14 cellular contexts compared by ENCODE assay signal in the genomic region with DNA sequence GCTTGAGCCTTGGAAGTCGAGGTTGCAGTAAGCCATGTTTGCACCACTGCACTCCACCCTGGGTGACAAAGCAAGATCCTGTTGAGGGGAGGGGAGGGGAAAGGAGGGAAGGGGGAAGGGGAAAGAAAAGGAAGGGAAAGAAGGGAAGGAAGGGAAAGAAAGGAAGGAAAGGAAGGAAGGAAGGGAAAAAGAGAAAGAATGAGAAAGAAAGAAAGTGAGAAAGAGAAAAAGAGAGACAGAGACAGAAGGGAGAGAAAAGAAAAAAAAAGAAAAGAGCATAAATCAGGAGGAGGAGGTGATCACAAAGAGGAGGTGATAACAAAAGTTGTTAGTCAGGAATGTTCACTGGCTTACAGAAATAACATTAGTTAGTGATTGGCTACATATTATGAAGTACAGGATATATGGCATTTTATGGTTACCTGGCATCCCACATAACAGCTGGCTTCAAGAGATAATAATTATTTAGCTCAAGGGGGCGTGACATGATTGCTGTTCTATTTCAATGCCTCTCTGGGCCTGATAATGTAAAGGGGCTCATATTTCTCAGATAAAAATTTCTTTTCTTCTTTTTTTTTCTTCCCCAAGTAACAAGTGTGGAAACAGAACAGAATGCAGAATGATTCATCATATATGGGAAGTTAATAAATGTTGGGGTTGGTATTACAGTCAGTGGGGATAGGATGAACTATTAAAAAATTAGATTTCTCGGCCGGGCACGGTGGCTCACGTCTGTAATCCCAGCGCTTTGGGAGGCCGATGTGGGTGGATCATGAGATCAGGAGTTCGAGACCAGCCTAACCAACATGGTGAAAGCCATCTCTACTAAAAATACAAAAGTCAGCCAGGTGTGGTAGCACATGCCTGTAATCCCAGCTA. TPM values are rescaled to one million over a fixed set of nuclear protein-coding genes. Genes with fewer than 3 reads are reported as not detected.
A peak's percentile ranks its signal among the peaks of the same experiment; 100 is the strongest.
DNase-seq lines count a peak whose midpoint lies in the region; ATAC-seq and TF ChIP-seq lines count a peak whose summit lies in the region.
"Had no signal": no experiment of that assay in that cellular context is flagged by ENCODE, and none has a peak within 500 bp of the region (broad histone marks: within the 10 kb centered on the region; RNA-seq: fewer than 3 reads in every experiment).

No MANE protein-coding gene starts in this region.

- H2BK20ac ChIP-seq in H9 (ENCODE audit: low read depth, low read length, poor library complexity, severe bottlenecking), result no peak overlapping the region

- peaks cover 89% of the 10 kb centered on the region for H3K36me3 Mint-ChIP-seq in CD4-positive, alpha-beta T cell (ENCODE audit: low read depth)
- H3K36me3 Mint-ChIP-seq in H9 (ENCODE audit: insufficient read depth in 1 of 3, low read depth in 3 of 3) (peaks cover 8 to 56% (median 32%) of the 10 kb centered on the region in 3 experiments; a peak in 5 of 7 replicates), mesothelial cell of epicardium (peaks cover 4% of the 10 kb centered on the region)
- H3K36me3 Mint-ChIP-seq in activated CD8-positive, alpha-beta T cell treated with anti-CD3 and anti-CD28 coated beads, Interleukin-2, amount 10 ng/mL, durations not matched to agents 7 days and 5 days (ENCODE audit: low read depth), result peaks cover 69% of the 10 kb centered on the region

- TF ChIP-seq CTCF in CD4-positive, alpha-beta T cell (IDR thresholded peaks at IDR 0.05), result no peak
- TF ChIP-seq CTCF in H9 (conservative IDR thresholded peaks at IDR 0.05) (no peak), mesothelial cell of epicardium (IDR thresholded peaks at IDR 0.05; ENCODE audit: unreplicated experiment) (no peak), suprapubic skin (IDR thresholded peaks at IDR 0.05) (no peak)

- H4K20me1 ChIP-seq in H9 (ENCODE audit: control insufficient read depth, insufficient read depth, insufficient read length), result no peaks in the 10 kb centered on the region

- H3K9ac ChIP-seq in H9 (ENCODE audit: extremely low read depth, insufficient read length, low read length), result no peak overlapping the region

- no peak overlapping the region for H3K27ac ChIP-seq in CD4-positive, alpha-beta T cell (ENCODE audit: low read depth, low read length)
- H3K27ac ChIP-seq in H9 (ENCODE audit: insufficient read length, low read depth, low read length) (no peak overlapping the region), suprapubic skin (no peak overlapping the region)
- H3K27ac ChIP-seq: brain microvascular endothelial cell had no signal

- no peak overlapping the region for H2BK12ac ChIP-seq in H9 (ENCODE audit: insufficient read length, low read depth, low read length)

- no peak overlapping the region for H2AFZ ChIP-seq in H9 (ENCODE audit: low read length)

- H3K9me3 ChIP-seq in CD4-positive, alpha-beta T cell (ENCODE audit: control insufficient read depth, low read length), result no peaks in the 10 kb centered on the region
- H3K9me3 ChIP-seq in H9 (ENCODE audit: control insufficient read depth, low read depth, low read length) (no peaks in the 10 kb centered on the region), suprapubic skin (no peaks in the 10 kb centered on the region)

- no peaks in the 10 kb centered on the region for H3K23me2 ChIP-seq in H9 (ENCODE audit: insufficient read length, low read depth, low read length, poor library complexity, severe bottlenecking)

- no peak for TF ChIP-seq EP300 in suprapubic skin (IDR thresholded peaks at IDR 0.05)

- H3K4me2 ChIP-seq in H9 (ENCODE audit: insufficient read depth, insufficient read length, low read length), result no peak overlapping the region

- H3T11ph ChIP-seq in H9 (ENCODE audit: low read length), result no peak overlapping the region

- H4K8ac ChIP-seq in H9 (replicated peaks; ENCODE audit: insufficient read length, low read depth, low read length), result no peak overlapping the region

- H3K18ac ChIP-seq in H9 (ENCODE audit: insufficient read length, low read depth, low read length), result no peak overlapping the region

- CTCF ChIA-PET in CD4-positive, alpha-beta T cell (lab: Charles Lee), result interaction anchor here (1.0 kb wide), 1 partner anchor 22 kb away, joined by 4 read pairs; no protein-coding TSS in a partner anchor
- CTCF ChIA-PET in activated CD8-positive, alpha-beta T cell treated with anti-CD3 and anti-CD28 coated beads, Interleukin-2, amount 10 ng/mL, durations not matched to agents 7 days and 5 days (lab: Charles Lee), result interaction anchor here (0.8 to 1.2 kb wide), 4 partner anchors 12 to 36 kb away, joined by 3 to 4 read pairs (median 3); no protein-coding TSS in a partner anchor

- H3K79me1 ChIP-seq in H9 (ENCODE audit: insufficient read depth, low read depth, low read length, poor library complexity, severe bottlenecking), result no peaks in the 10 kb centered on the region

- no peaks in the 10 kb centered on the region for H3K27me3 Mint-ChIP-seq in CD4-positive, alpha-beta T cell
- H3K27me3 Mint-ChIP-seq in H9 (ENCODE audit: low read depth) (no peaks in the 10 kb centered on the region), mesothelial cell of epicardium (ENCODE audit: low read depth) (no peaks in the 10 kb centered on the region)
- H3K27me3 Mint-ChIP-seq in activated CD8-positive, alpha-beta T cell treated with anti-CD3 and anti-CD28 coated beads, Interleukin-2, amount 10 ng/mL, durations not matched to agents 7 days and 5 days (ENCODE audit: low read depth), result no peaks in the 10 kb centered on the region

- no peak overlapping the region for H2BK120ac ChIP-seq in H9 (ENCODE audit: low read depth, low read length, poor library complexity, severe bottlenecking)

- peak overlapping the region; percentile 65 for H3K27ac Mint-ChIP-seq in CD4-positive, alpha-beta T cell
- peak overlapping the region in 2 of 3 experiments; percentile 86 to 91; a peak in 4 of 7 replicates for H3K27ac Mint-ChIP-seq in H9
- H3K27ac Mint-ChIP-seq in activated CD8-positive, alpha-beta T cell treated with anti-CD3 and anti-CD28 coated beads, Interleukin-2, amount 10 ng/mL, durations not matched to agents 7 days and 5 days, result peak overlapping the region; percentile 28
- H3K27ac Mint-ChIP-seq in mesothelial cell of epicardium, result peak overlapping the region; percentile 8

- no peak overlapping the region for H3K56ac ChIP-seq in H9 (ENCODE audit: insufficient read length, low read depth, low read length)

- H4K91ac ChIP-seq in H9 (ENCODE audit: insufficient read length, low read depth, low read length), result no peak overlapping the region

- H4K5ac ChIP-seq in H9 (ENCODE audit: insufficient read length, low read depth, low read length), result no peak overlapping the region

- peak overlapping the region; percentile 7 for H3K4me3 Mint-ChIP-seq in CD4-positive, alpha-beta T cell
- H3K4me3 Mint-ChIP-seq in H9 (no peak overlapping the region), mesothelial cell of epicardium (no peak overlapping the region)
- H3K4me3 Mint-ChIP-seq in activated CD8-positive, alpha-beta T cell treated with anti-CD3 and anti-CD28 coated beads, Interleukin-2, amount 10 ng/mL, durations not matched to agents 7 days and 5 days, result no peak overlapping the region

- no peaks in the 10 kb centered on the region for H3K9me3 Mint-ChIP-seq in CD4-positive, alpha-beta T cell
- no peaks in the 10 kb centered on the region for H3K9me3 Mint-ChIP-seq in H9
- no peaks in the 10 kb centered on the region for H3K9me3 Mint-ChIP-seq in activated CD8-positive, alpha-beta T cell treated with anti-CD3 and anti-CD28 coated beads, Interleukin-2, amount 10 ng/mL, durations not matched to agents 7 days and 5 days (ENCODE audit: insufficient read depth)
- no peaks in the 10 kb centered on the region for H3K9me3 Mint-ChIP-seq in mesothelial cell of epicardium

- peaks cover 48% of the 10 kb centered on the region for H3K4me1 Mint-ChIP-seq in CD4-positive, alpha-beta T cell (ENCODE audit: low read depth)
- peaks cover 6 to 11% of the 10 kb centered on the region in 2 experiments; a peak in 3 of 4 replicates for H3K4me1 Mint-ChIP-seq in H9
- peaks cover 18% of the 10 kb centered on the region for H3K4me1 Mint-ChIP-seq in activated CD8-positive, alpha-beta T cell treated with anti-CD3 and anti-CD28 coated beads, Interleukin-2, amount 10 ng/mL, durations not matched to agents 7 days and 5 days (ENCODE audit: low read depth)
- H3K4me1 Mint-ChIP-seq in mesothelial cell of epicardium, result peaks cover 8% of the 10 kb centered on the region

- H3K79me2 ChIP-seq in H9 (ENCODE audit: insufficient read depth, low read length), result no peaks in the 10 kb centered on the region; the same call in 1 of the 2 replicates

- H3K23ac ChIP-seq in H9 (ENCODE audit: insufficient read length, low read depth, low read length), result no peak overlapping the region

- H3K4ac ChIP-seq in H9 (ENCODE audit: low read depth, low read length), result no peak overlapping the region

- no peak overlapping the region for H3K14ac ChIP-seq in H9 (ENCODE audit: insufficient read depth, low read length)

- no peak overlapping the region for H2BK15ac ChIP-seq in H9 (ENCODE audit: low read depth, low read length)

- peaks cover 73% of the 10 kb centered on the region for H3K36me3 ChIP-seq in suprapubic skin
- H3K36me3 ChIP-seq: brain microvascular endothelial cell had no signal

- no peak overlapping the region for H3K4me3 ChIP-seq in suprapubic skin

- intact Hi-C loops in CD4-positive, alpha-beta T cell (cut with DNase I, micrococcal nuclease), result no loop called here

- POLR2A ChIA-PET in CD4-positive, alpha-beta T cell (lab: Charles Lee), result interaction anchor here (0.6 kb wide), 2 partner anchors 19 to 90 kb away, joined by 3 read pairs; no protein-coding TSS in a partner anchor
- POLR2A ChIA-PET in activated CD8-positive, alpha-beta T cell treated with anti-CD3 and anti-CD28 coated beads, Interleukin-2, amount 10 ng/mL, durations not matched to agents 7 days and 5 days (lab: Charles Lee), result no interaction called here

- no peak overlapping the region for H2BK5ac ChIP-seq in H9 (ENCODE audit: insufficient read length, low read length)

- no peak overlapping the region for H2AK5ac ChIP-seq in H9 (ENCODE audit: insufficient read length, low read length)

- H3K4me1 ChIP-seq in H9 (ENCODE audit: insufficient read depth, low read length), result no peaks in the 10 kb centered on the region
- H3K4me1 ChIP-seq in suprapubic skin, result peaks cover 5% of the 10 kb centered on the region

- DNase-seq in CD4-positive, alpha-beta T cell, result no peak
- no peak for DNase-seq in H9
- no peak for DNase-seq in activated CD8-positive, alpha-beta T cell treated with anti-CD3 and anti-CD28 coated beads, Interleukin-2, amount 10 ng/mL, durations not matched to agents 7 days and 5 days
- DNase-seq in mesothelial cell of epicardium (ENCODE audit: low spot score in 2 of 2, unreplicated experiment in 2 of 2), result no peak
- DNase-seq in suprapubic skin (ENCODE audit: low spot score in 2 of 2), result no peak
- DNase-seq in NCI-H1092 treated with DMSO at 0.1 percent for 48 hours (lab: John Stamatoyannopoulos, UW), result no peak
- no peak for DNase-seq in activated CD4-positive, alpha-beta T cell treated with anti-CD3 and anti-CD28 coated beads, Interleukin-2, amount 50 U/mL, for 1 hour
- DNase-seq: brain microvascular endothelial cell, DMS 273 treated with DMSO at 0.1 percent for 48 hours, mammary epithelial cell, retina had no signal

- no peaks in the 10 kb centered on the region for H3K27me3 ChIP-seq in CD4-positive, alpha-beta T cell (ENCODE audit: control insufficient read depth, insufficient read depth, low read length)
- H3K27me3 ChIP-seq in H9 (ENCODE audit: insufficient read depth, low read length) (no peaks in the 10 kb centered on the region), suprapubic skin (no peaks in the 10 kb centered on the region)
- H3K27me3 ChIP-seq: brain microvascular endothelial cell had no signal

- no CpG with 5 or more reads among the region's 9 CpGs for WGBS in H9 (ENCODE audit: extremely low coverage, insufficient read length, low lambda C conversion rate)
- 81% methylated on average over 9 of the region's 9 CpGs for WGBS in suprapubic skin

- ATAC-seq in CD4-positive, alpha-beta T cell (ENCODE audit: poor library complexity), result no peak
- no peak for ATAC-seq in activated CD8-positive, alpha-beta T cell treated with anti-CD3 and anti-CD28 coated beads, Interleukin-2, amount 10 ng/mL, durations not matched to agents 7 days and 5 days
- ATAC-seq: Panc1 had no signal

- no peak for TF ChIP-seq POLR2A in suprapubic skin (IDR thresholded peaks at IDR 0.05)

RNA-seq across cellular contexts. Expression of a gene that starts 27.1 kb away (rescaled TPM):
- 100 to 1,000 TPM; 232 to 239 TPM for total RNA-seq in CD4-positive, alpha-beta T cell
- total RNA-seq in H9 (2021), result 53.1 and 59.6 TPM in 2 replicates
- total RNA-seq in activated CD8-positive, alpha-beta T cell treated with anti-CD3 and anti-CD28 coated beads, Interleukin-2, amount 10 ng/mL, durations not matched to agents 7 days and 5 days, result 100 to 1,000 TPM; 318 to 346 TPM
- 10.3 to 13.6 TPM (median 11.0 TPM) in 3 replicates for total RNA-seq in mesothelial cell of epicardium
- total RNA-seq in suprapubic skin, result 10 to 100 TPM; 32.9 to 77.4 (median 44.2) TPM

RNA-seq across cellular contexts. Expression of a gene that starts 48.5 kb away (rescaled TPM):
- not detected for total RNA-seq in CD4-positive, alpha-beta T cell
- total RNA-seq in H9 (2021), result 0.11 TPM in 1 of 2 replicates, not detected in the other
- total RNA-seq in activated CD8-positive, alpha-beta T cell treated with anti-CD3 and anti-CD28 coated beads, Interleukin-2, amount 10 ng/mL, durations not matched to agents 7 days and 5 days, result not detected
- 0.29 to 0.64 TPM (median 0.58 TPM) in 3 replicates for total RNA-seq in mesothelial cell of epicardium
- total RNA-seq in suprapubic skin, result not detected
- total RNA-seq: M059J; mammary epithelial cell; T-helper 2 cell treated with Interferon-gamma antibody and Interleukin-4, amounts not matched to agents 100 ng/mL and 5 ng/mL, for 36 hours had no signal

Comparison
In these comparisons a context has a peak if more than half of its experiments do, and no peak if none do; other contexts are left out.
1. H3K27ac Mint-ChIP-seq: peak in every context shown above with its lines; median percentile 88 in H9; 65 in CD4-positive, alpha-beta T cell; 28 in activated CD8-positive, alpha-beta T cell treated with anti-CD3 and anti-CD28 coated beads, Interleukin-2, amount 10 ng/mL, durations not matched to agents 7 days and 5 days; 8 in mesothelial cell of epicardium.